In the genomic region with DNA sequence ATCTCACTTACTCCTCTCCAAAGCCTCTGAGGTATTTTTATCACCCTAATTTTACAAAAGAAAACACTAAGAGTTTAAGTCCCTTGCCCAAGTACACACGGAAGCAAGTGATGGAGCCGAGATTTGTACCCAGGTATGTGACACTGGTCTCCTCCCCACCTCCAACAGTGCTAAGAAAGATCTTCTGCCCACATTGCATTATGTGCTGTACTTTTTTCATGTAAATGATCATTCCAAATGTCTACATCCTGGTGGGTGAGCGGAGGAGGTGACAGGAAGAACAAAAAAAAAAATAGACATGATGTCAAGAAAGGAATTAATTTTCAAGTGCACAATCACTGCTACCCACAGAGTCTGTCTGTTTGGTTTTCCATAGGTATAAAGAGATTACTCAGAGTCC, we compare ENCODE assay signal across 7 cellular contexts.
"Had no signal": no experiment of that assay in that cellular context is flagged by ENCODE, and none has a peak within 500 bp of the region (broad histone marks: within the 10 kb centered on the region; RNA-seq: fewer than 3 reads in every experiment).

No MANE protein-coding gene starts in this region.

- H2AFZ ChIP-seq: GM23248 had no signal

- H3K27ac ChIP-seq: GM23248 had no signal

- H3K4me3 ChIP-seq: GM23248, HAP-1, K562 had no signal

- H3K9me3 ChIP-seq: HAP-1 had no signal

- H3K9me3 Mint-ChIP-seq: HFFc6 had no signal

- H3K27ac Mint-ChIP-seq: HFFc6 had no signal

- H3K9ac ChIP-seq: GM23248 had no signal

- H3K4me3 Mint-ChIP-seq: HFFc6 had no signal

- DNase-seq: GM23248, GOT3, H7, HFFc6, IMR-90 had no signal

- H3K4me1 ChIP-seq: HAP-1 had no signal

- H3K36me3 ChIP-seq: HAP-1 had no signal
